Comparison of ENCODE assay signal across 2 cellular contexts in the genomic region with DNA sequence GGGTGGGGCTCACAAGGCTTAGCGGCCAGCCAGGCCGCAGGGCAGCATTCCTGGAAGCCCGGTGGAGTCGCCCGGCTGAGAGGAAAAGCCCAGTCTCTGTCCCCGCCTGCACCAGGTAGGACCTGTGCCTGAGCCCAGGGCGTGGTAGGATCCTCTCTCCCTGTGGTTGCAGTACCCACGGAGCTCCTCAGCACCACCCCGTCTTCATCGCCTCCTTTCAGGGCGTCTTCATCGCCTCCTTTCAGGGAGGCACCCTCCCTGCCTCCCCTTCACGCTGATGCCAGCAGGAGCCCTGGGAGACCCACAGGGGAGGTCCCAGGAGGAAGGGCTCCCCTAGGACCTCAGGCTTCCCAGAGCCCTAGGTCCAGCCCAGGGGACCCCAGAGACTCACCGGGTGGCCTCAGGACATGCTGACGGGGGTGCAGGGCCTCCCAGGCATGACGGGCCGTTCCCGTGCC.
TF ChIP-seq lines count a peak whose summit lies in the region.

No MANE protein-coding gene starts in this region.

TF ChIP-seq in HEK293, 187 proteins besides CTCF, POLR2A, EP300 and RAD21 (continued from another document):
- TF ChIP-seq ZNF664 (tag by site-specific recombination; IDR thresholded peaks at IDR 0.05) (no peak), ZSCAN30 (tag by site-specific recombination; IDR thresholded peaks at IDR 0.05) (no peak), ZNF571 (tag by site-specific recombination; IDR thresholded peaks at IDR 0.05) (no peak), TRIM28 (IDR thresholded peaks at IDR 0.05; ENCODE audit: borderline replicate concordance, low read length) (no peak), MEIS1 (CRISPR knock-in tag; IDR thresholded peaks at IDR 0.05; ENCODE audit: borderline replicate concordance) (no peak), REPIN1 (tag by site-specific recombination; IDR thresholded peaks at IDR 0.05; ENCODE audit: low read depth) (no peak), KLF7 (tag by site-specific recombination; IDR thresholded peaks at IDR 0.05; ENCODE audit: borderline replicate concordance) (no peak), KLF9 (tag by site-specific recombination; IDR thresholded peaks at IDR 0.05; ENCODE audit: low read depth) (no peak), ZBTB20 (tag by site-specific recombination; IDR thresholded peaks at IDR 0.05) (no peak), ZNF416 (tag by site-specific recombination; IDR thresholded peaks at IDR 0.05) (no peak), GLIS1 (tag by site-specific recombination; IDR thresholded peaks at IDR 0.05) (peak; percentile 83), ZNF175 (tag by site-specific recombination; IDR thresholded peaks at IDR 0.05) (no peak), ZNF624 (tag by site-specific recombination; IDR thresholded peaks at IDR 0.05) (no peak), ZNF473 (tag by site-specific recombination; IDR thresholded peaks at IDR 0.05) (no peak), KLF8 (tag by site-specific recombination; IDR thresholded peaks at IDR 0.05) (no peak), ZNF426 (tag by site-specific recombination; IDR thresholded peaks at IDR 0.05) (no peak), ZNF670 (tag by site-specific recombination; IDR thresholded peaks at IDR 0.05; ENCODE audit: low read depth) (no peak), SALL2 (tag by site-specific recombination; IDR thresholded peaks at IDR 0.05; ENCODE audit: borderline replicate concordance) (no peak), ZNF24 (tag by site-specific recombination; IDR thresholded peaks at IDR 0.05) (no peak), ZNF747 (tag by site-specific recombination; IDR thresholded peaks at IDR 0.05) (no peak), ZNF843 (tag by site-specific recombination; IDR thresholded peaks at IDR 0.05) (no peak), SP2 (tag by site-specific recombination; IDR thresholded peaks at IDR 0.05) (peak; percentile 15; the same call in 1 of the 2 replicates), ZBTB1 (tag by site-specific recombination; IDR thresholded peaks at IDR 0.05) (no peak), ZNF350 (tag by site-specific recombination; IDR thresholded peaks at IDR 0.05) (no peak)
- TF ChIP-seq, protein P1, sequence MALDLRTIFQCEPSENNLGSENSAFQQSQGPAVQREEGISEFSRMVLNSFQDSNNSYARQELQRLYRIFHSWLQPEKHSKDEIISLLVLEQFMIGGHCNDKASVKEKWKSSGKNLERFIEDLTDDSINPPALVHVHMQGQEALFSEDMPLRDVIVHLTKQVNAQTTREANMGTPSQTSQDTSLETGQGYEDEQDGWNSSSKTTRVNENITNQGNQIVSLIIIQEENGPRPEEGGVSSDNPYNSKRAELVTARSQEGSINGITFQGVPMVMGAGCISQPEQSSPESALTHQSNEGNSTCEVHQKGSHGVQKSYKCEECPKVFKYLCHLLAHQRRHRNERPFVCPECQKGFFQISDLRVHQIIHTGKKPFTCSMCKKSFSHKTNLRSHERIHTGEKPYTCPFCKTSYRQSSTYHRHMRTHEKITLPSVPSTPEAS (tag by site-specific recombination; IDR thresholded peaks at IDR 0.05), result no peak
- TF ChIP-seq, protein P2, sequence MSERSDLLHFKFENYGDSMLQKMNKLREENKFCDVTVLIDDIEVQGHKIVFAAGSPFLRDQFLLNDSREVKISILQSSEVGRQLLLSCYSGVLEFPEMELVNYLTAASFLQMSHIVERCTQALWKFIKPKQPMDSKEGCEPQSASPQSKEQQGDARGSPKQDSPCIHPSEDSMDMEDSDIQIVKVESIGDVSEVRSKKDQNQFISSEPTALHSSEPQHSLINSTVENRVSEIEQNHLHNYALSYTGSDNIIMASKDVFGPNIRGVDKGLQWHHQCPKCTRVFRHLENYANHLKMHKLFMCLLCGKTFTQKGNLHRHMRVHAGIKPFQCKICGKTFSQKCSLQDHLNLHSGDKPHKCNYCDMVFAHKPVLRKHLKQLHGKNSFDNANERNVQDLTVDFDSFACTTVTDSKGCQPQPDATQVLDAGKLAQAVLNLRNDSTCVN (tag by site-specific recombination; optimal IDR thresholded peaks at IDR 0.05), result no peak
- TF ChIP-seq, protein P3, sequence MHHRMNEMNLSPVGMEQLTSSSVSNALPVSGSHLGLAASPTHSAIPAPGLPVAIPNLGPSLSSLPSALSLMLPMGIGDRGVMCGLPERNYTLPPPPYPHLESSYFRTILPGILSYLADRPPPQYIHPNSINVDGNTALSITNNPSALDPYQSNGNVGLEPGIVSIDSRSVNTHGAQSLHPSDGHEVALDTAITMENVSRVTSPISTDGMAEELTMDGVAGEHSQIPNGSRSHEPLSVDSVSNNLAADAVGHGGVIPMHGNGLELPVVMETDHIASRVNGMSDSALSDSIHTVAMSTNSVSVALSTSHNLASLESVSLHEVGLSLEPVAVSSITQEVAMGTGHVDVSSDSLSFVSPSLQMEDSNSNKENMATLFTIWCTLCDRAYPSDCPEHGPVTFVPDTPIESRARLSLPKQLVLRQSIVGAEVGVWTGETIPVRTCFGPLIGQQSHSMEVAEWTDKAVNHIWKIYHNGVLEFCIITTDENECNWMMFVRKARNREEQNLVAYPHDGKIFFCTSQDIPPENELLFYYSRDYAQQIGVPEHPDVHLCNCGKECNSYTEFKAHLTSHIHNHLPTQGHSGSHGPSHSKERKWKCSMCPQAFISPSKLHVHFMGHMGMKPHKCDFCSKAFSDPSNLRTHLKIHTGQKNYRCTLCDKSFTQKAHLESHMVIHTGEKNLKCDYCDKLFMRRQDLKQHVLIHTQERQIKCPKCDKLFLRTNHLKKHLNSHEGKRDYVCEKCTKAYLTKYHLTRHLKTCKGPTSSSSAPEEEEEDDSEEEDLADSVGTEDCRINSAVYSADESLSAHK (tag by site-specific recombination; IDR thresholded peaks at IDR 0.05), result no peak
- TF ChIP-seq, protein P4, sequence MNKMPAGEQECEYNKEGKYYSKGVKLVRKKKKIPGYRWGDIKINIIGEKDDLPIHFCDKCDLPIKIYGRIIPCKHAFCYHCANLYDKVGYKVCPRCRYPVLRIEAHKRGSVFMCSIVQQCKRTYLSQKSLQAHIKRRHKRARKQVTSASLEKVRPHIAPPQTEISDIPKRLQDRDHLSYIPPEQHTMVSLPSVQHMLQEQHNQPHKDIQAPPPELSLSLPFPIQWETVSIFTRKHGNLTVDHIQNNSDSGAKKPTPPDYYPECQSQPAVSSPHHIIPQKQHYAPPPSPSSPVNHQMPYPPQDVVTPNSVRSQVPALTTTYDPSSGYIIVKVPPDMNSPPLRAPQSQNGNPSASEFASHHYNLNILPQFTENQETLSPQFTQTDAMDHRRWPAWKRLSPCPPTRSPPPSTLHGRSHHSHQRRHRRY (tag by site-specific recombination; IDR thresholded peaks at IDR 0.05), result no peak

TF ChIP-seq in WTC11, 78 proteins besides CTCF, POLR2A, EP300 and RAD21:
- TF ChIP-seq AFF4 (CRISPR knock-in tag; IDR thresholded peaks at IDR 0.05; ENCODE audit: borderline replicate concordance) (no peak), PRDM15 (CRISPR knock-in tag; IDR thresholded peaks at IDR 0.05) (no peak), ZNF416 (CRISPR knock-in tag; IDR thresholded peaks at IDR 0.05) (no peak), FOXK1 (CRISPR knock-in tag; IDR thresholded peaks at IDR 0.05) (no peak), ZNF671 (CRISPR knock-in tag; IDR thresholded peaks at IDR 0.05) (no peak), ZNF138 (CRISPR knock-in tag; conservative IDR thresholded peaks at IDR 0.05) (no peak), IRF1 (CRISPR knock-in tag; IDR thresholded peaks at IDR 0.05) (no peak), SMAD4 (CRISPR knock-in tag; IDR thresholded peaks at IDR 0.05) (no peak), GABPB1 (CRISPR knock-in tag; IDR thresholded peaks at IDR 0.05) (no peak)
- TF ChIP-seq, protein P5, sequence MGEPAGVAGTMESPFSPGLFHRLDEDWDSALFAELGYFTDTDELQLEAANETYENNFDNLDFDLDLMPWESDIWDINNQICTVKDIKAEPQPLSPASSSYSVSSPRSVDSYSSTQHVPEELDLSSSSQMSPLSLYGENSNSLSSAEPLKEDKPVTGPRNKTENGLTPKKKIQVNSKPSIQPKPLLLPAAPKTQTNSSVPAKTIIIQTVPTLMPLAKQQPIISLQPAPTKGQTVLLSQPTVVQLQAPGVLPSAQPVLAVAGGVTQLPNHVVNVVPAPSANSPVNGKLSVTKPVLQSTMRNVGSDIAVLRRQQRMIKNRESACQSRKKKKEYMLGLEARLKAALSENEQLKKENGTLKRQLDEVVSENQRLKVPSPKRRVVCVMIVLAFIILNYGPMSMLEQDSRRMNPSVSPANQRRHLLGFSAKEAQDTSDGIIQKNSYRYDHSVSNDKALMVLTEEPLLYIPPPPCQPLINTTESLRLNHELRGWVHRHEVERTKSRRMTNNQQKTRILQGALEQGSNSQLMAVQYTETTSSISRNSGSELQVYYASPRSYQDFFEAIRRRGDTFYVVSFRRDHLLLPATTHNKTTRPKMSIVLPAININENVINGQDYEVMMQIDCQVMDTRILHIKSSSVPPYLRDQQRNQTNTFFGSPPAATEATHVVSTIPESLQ (CRISPR knock-in tag; IDR thresholded peaks at IDR 0.05), result no peak
- TF ChIP-seq, protein P6, sequence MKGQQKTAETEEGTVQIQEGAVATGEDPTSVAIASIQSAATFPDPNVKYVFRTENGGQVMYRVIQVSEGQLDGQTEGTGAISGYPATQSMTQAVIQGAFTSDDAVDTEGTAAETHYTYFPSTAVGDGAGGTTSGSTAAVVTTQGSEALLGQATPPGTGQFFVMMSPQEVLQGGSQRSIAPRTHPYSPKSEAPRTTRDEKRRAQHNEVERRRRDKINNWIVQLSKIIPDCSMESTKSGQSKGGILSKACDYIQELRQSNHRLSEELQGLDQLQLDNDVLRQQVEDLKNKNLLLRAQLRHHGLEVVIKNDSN (CRISPR knock-in tag; IDR thresholded peaks at IDR 0.05), result no peak
TF ChIP-seq in WTC11: peak in this region for 0.
